ENCODE assay signal across 25 cellular contexts in the genomic region with DNA sequence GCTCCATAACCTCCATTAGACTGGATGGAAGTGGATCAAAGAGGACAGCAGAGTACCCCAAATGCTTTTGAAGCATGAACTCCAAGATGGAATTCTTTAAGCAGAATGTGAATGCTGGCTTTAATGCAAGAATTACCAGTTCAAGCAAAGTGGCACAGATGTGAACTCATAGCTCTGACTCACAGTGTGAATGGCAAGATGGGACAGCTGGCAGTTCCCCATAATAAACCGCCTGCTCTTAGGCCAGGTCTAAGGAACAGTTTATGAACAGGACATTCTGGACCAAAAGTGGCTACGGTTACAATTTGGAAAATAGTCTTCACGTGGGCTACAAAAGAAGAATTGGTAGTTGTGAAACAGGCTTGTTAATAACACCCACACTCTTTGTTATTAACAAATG.
"Had no signal": no experiment of that assay in that cellular context is flagged by ENCODE, and none has a peak within 500 bp of the region (broad histone marks: within the 10 kb centered on the region; RNA-seq: fewer than 3 reads in every experiment).

No MANE protein-coding gene starts in this region.

- H3K4me1 ChIP-seq: left lung, upper lobe of right lung had no signal

- DNase-seq: activated B cell treated with CpG ODN at 0.5 μM for 24 hours; activated CD4-positive, alpha-beta T cell treated with anti-CD3 and anti-CD28 coated beads for 36 hours; activated CD4-positive, alpha-beta T cell treated with anti-CD3 and anti-CD28 coated beads, Interleukin-2, amount 50 U/mL, for 4 hours; activated CD8-positive, alpha-beta memory T cell treated with anti-CD3 and anti-CD28 coated beads for 24 hours; activated CD8-positive, alpha-beta memory T cell treated with anti-CD3 and anti-CD28 coated beads, Interleukin-2, amount 50 U/mL, for 4 hours; activated T-cell treated with anti-CD3 and anti-CD28 coated beads, Interleukin-2, amount 50 U/mL, for 24 hours; aorta; brain microvascular endothelial cell; central memory CD4-positive, alpha-beta T cell; dermis blood vessel endothelial cell; effector CD8-positive, alpha-beta T cell; kidney glomerular epithelial cell; left lung; midbrain; ovary; right cardiac atrium; stimulated activated CD4-positive, alpha-beta T cell treated with anti-CD3 and anti-CD28 coated beads, Interleukin-4, amount 100 ng/mL, for 24 hours; stimulated activated naive CD8-positive, alpha-beta T cell treated with anti-CD3 and anti-CD28 coated beads, Interleukin-15, Interleukin-2, amounts not matched to agents 100 U/mL and 50 U/mL, for 24 hours; T-helper 1 cell; T-helper 9 cell; upper lobe of right lung had no signal

- H3K4me3 Mint-ChIP-seq: activated B cell treated with CpG ODN at 0.5 μM for 24 hours; activated CD4-positive, alpha-beta T cell treated with anti-CD3 and anti-CD28 coated beads for 36 hours; activated T-cell treated with anti-CD3 and anti-CD28 coated beads, Interleukin-2, amount 50 U/mL, for 24 hours; activated T-helper 17 cell treated with anti-CD3 and anti-CD28 coated beads, Interleukin-2, amount 50 U/mL, for 72 hours; nephron had no signal

- H3K36me3 Mint-ChIP-seq: activated naive CD4-positive, alpha-beta T cell treated with anti-CD3 and anti-CD28 coated beads, Interleukin-2, amount 50 U/mL, for 72 hours had no signal

- H3K4me3 ChIP-seq: left lung, ovary, upper lobe of right lung had no signal

- H3K27me3 ChIP-seq: brain microvascular endothelial cell, left lung, neutrophil, ovary, upper lobe of right lung had no signal

- H3K27ac ChIP-seq: brain microvascular endothelial cell, left lung, neutrophil, ovary, upper lobe of right lung had no signal

- H3K9me3 Mint-ChIP-seq: activated B cell treated with CpG ODN at 0.5 μM for 24 hours; activated naive CD4-positive, alpha-beta T cell treated with anti-CD3 and anti-CD28 coated beads, Interleukin-2, amount 50 U/mL, for 72 hours; activated T-cell treated with anti-CD3 and anti-CD28 coated beads, Interleukin-2, amount 50 U/mL, for 24 hours; activated T-helper 17 cell treated with anti-CD3 and anti-CD28 coated beads, Interleukin-2, amount 50 U/mL, for 72 hours; nephron had no signal

- H3K27ac Mint-ChIP-seq: activated B cell treated with CpG ODN at 0.5 μM for 24 hours; activated CD4-positive, alpha-beta T cell treated with anti-CD3 and anti-CD28 coated beads for 36 hours; activated naive CD4-positive, alpha-beta T cell treated with anti-CD3 and anti-CD28 coated beads, Interleukin-2, amount 50 U/mL, for 72 hours; activated T-cell treated with anti-CD3 and anti-CD28 coated beads, Interleukin-2, amount 50 U/mL, for 24 hours; activated T-helper 17 cell treated with anti-CD3 and anti-CD28 coated beads, Interleukin-2, amount 50 U/mL, for 72 hours; nephron had no signal

- H3K9me3 ChIP-seq: left lung, neutrophil, ovary, upper lobe of right lung had no signal

- H3K4me1 Mint-ChIP-seq: activated B cell treated with CpG ODN at 0.5 μM for 24 hours; activated CD4-positive, alpha-beta T cell treated with anti-CD3 and anti-CD28 coated beads for 36 hours; activated T-helper 17 cell treated with anti-CD3 and anti-CD28 coated beads, Interleukin-2, amount 50 U/mL, for 72 hours; nephron had no signal

- ATAC-seq: activated CD4-positive, alpha-beta T cell treated with anti-CD3 and anti-CD28 coated beads for 36 hours; activated naive CD4-positive, alpha-beta T cell treated with anti-CD3 and anti-CD28 coated beads, Interleukin-2, amount 50 U/mL, for 72 hours; activated T-helper 17 cell treated with anti-CD3 and anti-CD28 coated beads, Interleukin-2, amount 50 U/mL, for 72 hours; left lung; right cardiac atrium; stimulated activated naive CD8-positive, alpha-beta T cell treated with anti-CD3 and anti-CD28 coated beads, Interleukin-15, Interleukin-2, amounts not matched to agents 100 U/mL and 50 U/mL, for 24 hours; upper lobe of right lung had no signal

- H3K36me3 ChIP-seq: brain microvascular endothelial cell, left lung, neutrophil, ovary, upper lobe of right lung had no signal

- H3K27me3 Mint-ChIP-seq: activated B cell treated with CpG ODN at 0.5 μM for 24 hours; activated CD4-positive, alpha-beta T cell treated with anti-CD3 and anti-CD28 coated beads for 36 hours; activated T-cell treated with anti-CD3 and anti-CD28 coated beads, Interleukin-2, amount 50 U/mL, for 24 hours; activated T-helper 17 cell treated with anti-CD3 and anti-CD28 coated beads, Interleukin-2, amount 50 U/mL, for 72 hours had no signal
